ENCODE assay signal across 19 cellular contexts in genomic region chr18:23572012-23572411, GRCh38. TPM values are rescaled to one million over a fixed set of nuclear protein-coding genes. Genes with fewer than 3 reads are reported as not detected.
DNase-seq lines count a peak whose midpoint lies in the region; ATAC-seq, FAIRE-seq and TF ChIP-seq lines count a peak whose summit lies in the region.
"Had no signal": no experiment of that assay in that cellular context is flagged by ENCODE, and none has a peak within 500 bp of the region (broad histone marks: within the 10 kb centered on the region; RNA-seq: fewer than 3 reads in every experiment).

No MANE protein-coding gene starts in this region.

- WGBS in adrenal gland, 4 donors: 43 to 58% (median 52%) methylated on average over 2 of the region's 2 CpGs

- FAIRE-seq in D721Med (lab: Jason Lieb, UNC): no peak

- peaks cover 43% of the 10 kb centered on the region for H3K4me1 Mint-ChIP-seq in T-helper 1 cell treated with Interleukin-12 subunit alpha and Interleukin-12 subunit beta and Interleukin-4 antibody, amounts not matched to agents 30 μg/mL and 1 μg/mL, for 36 hours (ENCODE audit: low read depth)
- peaks cover 10 to 56% (median 48%) of the 10 kb centered on the region in 4 donors for H3K4me1 Mint-ChIP-seq in CD4-positive, CD25-positive, alpha-beta regulatory T cell
- H3K4me1 Mint-ChIP-seq in natural killer cell treated with Interleukin-12 subunit alpha and Interleukin-12 subunit beta and Interleukin-15 and Interleukin-18, amount 100 ng/mL, for 72 hours (ENCODE audit: low read depth in 2 of 2): peaks cover 68 to 70% of the 10 kb centered on the region in 2 donors
- H3K4me1 Mint-ChIP-seq in stimulated activated memory B cell treated with anti-CD40 and anti-IgM and Interleukin-4, amounts not matched to agents 10 μg/mL and 1 μg/mL and 100 μg/mL, for 72 hours: peaks cover 20% of the 10 kb centered on the region

- H3K4me1 ChIP-seq in CD4-positive, CD25-positive, alpha-beta regulatory T cell (ENCODE audit: control insufficient read depth, insufficient read depth, low read length, poor library complexity, severe bottlenecking): peaks cover 45% of the 10 kb centered on the region
- peaks cover 29 to 46% of the 10 kb centered on the region in 2 donors for H3K4me1 ChIP-seq in adrenal gland (replicated peaks in 1 of 2)

- TF ChIP-seq CTCF in adrenal gland (IDR thresholded peaks at IDR 0.05) (no peak), D721Med (IDR thresholded peaks at IDR 0.05; ENCODE audit: insufficient read depth, missing control alignments) (no peak), GM13977 (IDR thresholded peaks at IDR 0.05; ENCODE audit: extremely low read depth, insufficient read depth, missing control alignments) (no peak)

- intact Hi-C loops in adrenal gland (cut with DNase I): no loop called here

- H3K36me3 ChIP-seq in CD4-positive, CD25-positive, alpha-beta regulatory T cell (ENCODE audit: control insufficient read depth, insufficient read depth, low read length): peaks cover 45% of the 10 kb centered on the region
- H3K36me3 ChIP-seq in adrenal gland (replicated peaks in 1 of 2): peaks cover 0 to 47% of the 10 kb centered on the region in 2 donors

- no peaks in the 10 kb centered on the region for H3K9me3 Mint-ChIP-seq in T-helper 1 cell treated with Interleukin-12 subunit alpha and Interleukin-12 subunit beta and Interleukin-4 antibody, amounts not matched to agents 30 μg/mL and 1 μg/mL, for 36 hours
- H3K9me3 Mint-ChIP-seq in CD4-positive, CD25-positive, alpha-beta regulatory T cell: no peaks in the 10 kb centered on the region
- no peaks in the 10 kb centered on the region for H3K9me3 Mint-ChIP-seq in natural killer cell treated with Interleukin-12 subunit alpha and Interleukin-12 subunit beta and Interleukin-15 and Interleukin-18, amount 100 ng/mL, for 72 hours
- H3K9me3 Mint-ChIP-seq in stimulated activated memory B cell treated with anti-CD40 and anti-IgM and Interleukin-4, amounts not matched to agents 10 μg/mL and 1 μg/mL and 100 μg/mL, for 72 hours: no peaks in the 10 kb centered on the region

- peak overlapping the region; percentile 82 for H3K27ac ChIP-seq in CD4-positive, CD25-positive, alpha-beta regulatory T cell (ENCODE audit: insufficient read depth, low read length, poor library complexity, severe bottlenecking)
- H3K27ac ChIP-seq in adrenal gland: peak overlapping the region; percentile 59 to 91 (median 77)
- H3K27ac ChIP-seq: 22Rv1 had no signal

- H3K27me3 Mint-ChIP-seq in T-helper 1 cell treated with Interleukin-12 subunit alpha and Interleukin-12 subunit beta and Interleukin-4 antibody, amounts not matched to agents 30 μg/mL and 1 μg/mL, for 36 hours (ENCODE audit: low read depth): no peaks in the 10 kb centered on the region
- no peaks in the 10 kb centered on the region for H3K27me3 Mint-ChIP-seq in CD4-positive, CD25-positive, alpha-beta regulatory T cell
- no peaks in the 10 kb centered on the region for H3K27me3 Mint-ChIP-seq in natural killer cell treated with Interleukin-12 subunit alpha and Interleukin-12 subunit beta and Interleukin-15 and Interleukin-18, amount 100 ng/mL, for 72 hours
- H3K27me3 Mint-ChIP-seq in stimulated activated memory B cell treated with anti-CD40 and anti-IgM and Interleukin-4, amounts not matched to agents 10 μg/mL and 1 μg/mL and 100 μg/mL, for 72 hours: no peaks in the 10 kb centered on the region

- ATAC-seq in CD4-positive, CD25-positive, alpha-beta regulatory T cell (ENCODE audit: low read depth in 2 of 2): no peak
- no peak for ATAC-seq in natural killer cell treated with Interleukin-12 subunit alpha and Interleukin-12 subunit beta and Interleukin-15 and Interleukin-18, amount 100 ng/mL, for 72 hours
- no peak for ATAC-seq in stimulated activated memory B cell treated with anti-CD40 and anti-IgM and Interleukin-4, amounts not matched to agents 10 μg/mL and 1 μg/mL and 100 μg/mL, for 72 hours
- ATAC-seq: Panc1, Right ventricle myocardium inferior had no signal

- peaks cover 58% of the 10 kb centered on the region for H3K36me3 Mint-ChIP-seq in T-helper 1 cell treated with Interleukin-12 subunit alpha and Interleukin-12 subunit beta and Interleukin-4 antibody, amounts not matched to agents 30 μg/mL and 1 μg/mL, for 36 hours (ENCODE audit: low read depth)
- H3K36me3 Mint-ChIP-seq in CD4-positive, CD25-positive, alpha-beta regulatory T cell: peaks cover 51% of the 10 kb centered on the region
- peaks cover 26% of the 10 kb centered on the region for H3K36me3 Mint-ChIP-seq in natural killer cell treated with Interleukin-12 subunit alpha and Interleukin-12 subunit beta and Interleukin-15 and Interleukin-18, amount 100 ng/mL, for 72 hours
- peaks cover 37% of the 10 kb centered on the region for H3K36me3 Mint-ChIP-seq in stimulated activated memory B cell treated with anti-CD40 and anti-IgM and Interleukin-4, amounts not matched to agents 10 μg/mL and 1 μg/mL and 100 μg/mL, for 72 hours

- DNase-seq in T-helper 1 cell: no peak
- DNase-seq in CD4-positive, CD25-positive, alpha-beta regulatory T cell: no peak
- DNase-seq in adrenal gland: no peak
- no peak for DNase-seq in natural killer cell treated with Interleukin-12 subunit alpha and Interleukin-12 subunit beta and Interleukin-15 and Interleukin-18, amount 100 ng/mL, for 72 hours (ENCODE audit: low spot score)
- DNase-seq in D721Med (ENCODE audit: insufficient read length, low spot score): no peak
- DNase-seq in GM13977 (ENCODE audit: low spot score): no peak
- DNase-seq: COR-L47, H7, MG63, NCI-H1105, NCI-H187, NCI-H2171, NCI-H446 treated with DMSO at 0.1 percent for 48 hours, NCI-H774 had no signal

- no peaks in the 10 kb centered on the region for H3K27me3 ChIP-seq in CD4-positive, CD25-positive, alpha-beta regulatory T cell (ENCODE audit: control insufficient read depth, insufficient read depth, low read length)
- H3K27me3 ChIP-seq in adrenal gland: no peaks in the 10 kb centered on the region
- H3K27me3 ChIP-seq: MG63 had no signal

- no peak overlapping the region for H3K4me3 Mint-ChIP-seq in T-helper 1 cell treated with Interleukin-12 subunit alpha and Interleukin-12 subunit beta and Interleukin-4 antibody, amounts not matched to agents 30 μg/mL and 1 μg/mL, for 36 hours
- peak overlapping the region; percentile 10 to 80 (median 45) for H3K4me3 Mint-ChIP-seq in CD4-positive, CD25-positive, alpha-beta regulatory T cell
- peak overlapping the region; percentile 49 for H3K4me3 Mint-ChIP-seq in natural killer cell treated with Interleukin-12 subunit alpha and Interleukin-12 subunit beta and Interleukin-15 and Interleukin-18, amount 100 ng/mL, for 72 hours
- no peak overlapping the region for H3K4me3 Mint-ChIP-seq in stimulated activated memory B cell treated with anti-CD40 and anti-IgM and Interleukin-4, amounts not matched to agents 10 μg/mL and 1 μg/mL and 100 μg/mL, for 72 hours

- peak overlapping the region; percentile 55 for H3K27ac Mint-ChIP-seq in T-helper 1 cell treated with Interleukin-12 subunit alpha and Interleukin-12 subunit beta and Interleukin-4 antibody, amounts not matched to agents 30 μg/mL and 1 μg/mL, for 36 hours
- H3K27ac Mint-ChIP-seq in CD4-positive, CD25-positive, alpha-beta regulatory T cell: peak overlapping the region; percentile 63 to 99 (median 88)
- peak overlapping the region; percentile 95 to 99 for H3K27ac Mint-ChIP-seq in natural killer cell treated with Interleukin-12 subunit alpha and Interleukin-12 subunit beta and Interleukin-15 and Interleukin-18, amount 100 ng/mL, for 72 hours
- H3K27ac Mint-ChIP-seq in stimulated activated memory B cell treated with anti-CD40 and anti-IgM and Interleukin-4, amounts not matched to agents 10 μg/mL and 1 μg/mL and 100 μg/mL, for 72 hours: no peak overlapping the region

- no peak for TF ChIP-seq POLR2A in adrenal gland (IDR thresholded peaks at IDR 0.05)

- peak overlapping the region; percentile 28 for H3K4me3 ChIP-seq in CD4-positive, CD25-positive, alpha-beta regulatory T cell (ENCODE audit: low read depth, low read length)
- no peak overlapping the region for H3K4me3 ChIP-seq in adrenal gland
- H3K4me3 ChIP-seq: MG63 had no signal

- H3K9me3 ChIP-seq in CD4-positive, CD25-positive, alpha-beta regulatory T cell (ENCODE audit: control insufficient read depth in 2 of 2, low read length in 2 of 2): no peaks in the 10 kb centered on the region
- H3K9me3 ChIP-seq in adrenal gland (replicated peaks in 1 of 3): no peaks in the 10 kb centered on the region
- H3K9me3 ChIP-seq: MG63 had no signal

- in situ Hi-C loops in GM13977 (cut with MboI; ENCODE audit: low pct_unique_long_range_greater_than_20kb, low sequenced_read_pairs, unreplicated experiment): no loop called here

RNA-seq across cellular contexts. Expression of gene NPC1, which starts 14.3 kb away (rescaled TPM):
- 86.9 TPM for total RNA-seq in CD4-positive, CD25-positive, alpha-beta regulatory T cell
- polyA plus RNA-seq in CD4-positive, CD25-positive, alpha-beta regulatory T cell: 10 to 100 TPM; 17.4 to 24.3 (median 20.4) TPM
- total RNA-seq in adrenal gland: 1,000 to 10,000 TPM in 1 of 8 donors, 100 to 1,000 TPM in 5, 10 to 100 TPM in 2; 93.6 to 1,631 (median 117) TPM
- polyA plus RNA-seq in adrenal gland: 100 to 1,000 TPM in 1 of 3 donors, 10 to 100 TPM in 2; 38.3 to 361 (median 71.3) TPM
- 10 to 100 TPM; 87.6 to 88.3 TPM for total RNA-seq in natural killer cell treated with Interleukin-12 subunit alpha and Interleukin-12 subunit beta and Interleukin-15 and Interleukin-18, amount 100 ng/mL, for 72 hours

Comparison
In these comparisons a context has a peak if more than half of its experiments do, and no peak if none do; other contexts are left out.
1. H3K4me3 Mint-ChIP-seq: peak in CD4-positive, CD25-positive, alpha-beta regulatory T cell (4 of 4) and natural killer cell treated with Interleukin-12 subunit alpha and Interleukin-12 subunit beta and Interleukin-15 and Interleukin-18, amount 100 ng/mL, for 72 hours (single experiment); none in T-helper 1 cell treated with Interleukin-12 subunit alpha and Interleukin-12 subunit beta and Interleukin-4 antibody, amounts not matched to agents 30 μg/mL and 1 μg/mL, for 36 hours (single experiment) and stimulated activated memory B cell treated with anti-CD40 and anti-IgM and Interleukin-4, amounts not matched to agents 10 μg/mL and 1 μg/mL and 100 μg/mL, for 72 hours (single experiment).